ENCODE assay signal across 20 cellular contexts in the genomic region with DNA sequence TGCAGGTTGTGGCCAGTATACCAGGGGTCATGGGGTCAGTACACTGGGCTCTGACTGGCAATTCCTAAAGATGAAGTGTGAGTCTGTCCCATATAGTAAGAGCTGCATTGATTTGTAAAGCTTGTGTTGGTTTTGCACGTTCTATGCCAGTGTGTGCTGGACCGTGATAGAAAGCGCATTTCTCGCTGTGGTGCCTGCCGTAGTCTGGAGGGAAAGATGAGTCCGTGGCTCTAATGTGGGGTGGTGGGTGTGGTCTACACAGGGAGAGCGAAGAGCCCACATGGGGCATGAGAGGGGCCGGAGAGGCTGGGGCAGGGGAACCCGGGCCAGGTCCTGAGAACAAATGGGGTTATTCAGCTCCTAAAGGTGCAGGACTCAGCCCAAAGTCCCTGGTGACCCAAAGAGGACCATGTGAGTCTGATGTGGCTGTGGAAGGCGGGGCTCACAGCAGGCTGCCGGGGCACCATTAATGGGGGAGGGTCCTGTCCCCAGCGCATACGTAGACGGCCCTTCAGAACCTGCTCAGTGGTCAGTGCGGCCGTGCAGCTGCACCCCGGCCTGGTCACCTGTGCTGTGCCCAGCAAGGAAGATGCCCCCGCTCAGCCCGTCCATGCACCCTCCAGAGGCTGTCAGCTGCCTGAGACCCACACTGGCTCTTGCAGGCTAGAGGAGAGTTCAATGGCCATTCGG. TPM values are rescaled to one million over a fixed set of nuclear protein-coding genes. Genes with fewer than 3 reads are reported as not detected.
A peak's percentile ranks its signal among the peaks of the same experiment; 100 is the strongest.
DNase-seq lines count a peak whose midpoint lies in the region; ATAC-seq and TF ChIP-seq lines count a peak whose summit lies in the region.
"Had no signal": no experiment of that assay in that cellular context is flagged by ENCODE, and none has a peak within 500 bp of the region (broad histone marks: within the 10 kb centered on the region; RNA-seq: fewer than 3 reads in every experiment).

No MANE protein-coding gene starts in this region.

- H3K4me3 Mint-ChIP-seq in activated CD4-positive, alpha-beta T cell treated with anti-CD3 and anti-CD28 coated beads, Interleukin-2, amount 10 ng/mL, durations not matched to agents 24 days and 14 days: no peak overlapping the region

- peaks cover 3% of the 10 kb centered on the region for H3K27me3 Mint-ChIP-seq in activated CD4-positive, alpha-beta T cell treated with anti-CD3 and anti-CD28 coated beads, Interleukin-2, amount 10 ng/mL, durations not matched to agents 24 days and 14 days

- WGBS in sigmoid colon, 2 donors: 93 to 95% methylated on average over 20 of the region's 20 CpGs

- H3K4me1 ChIP-seq in RWPE2 (ENCODE audit: insufficient read depth, poor library complexity, severe bottlenecking) (peaks cover 5% of the 10 kb centered on the region), right atrium auricular region (peaks cover 0 to 18% of the 10 kb centered on the region in 2 donors), sigmoid colon (peaks cover 0 to 8% (median 4%) of the 10 kb centered on the region in 4 donors), foreskin keratinocyte (no peaks in the 10 kb centered on the region)

- H3K4me3 ChIP-seq in RWPE2 (ENCODE audit: severe bottlenecking) (no peak overlapping the region), right atrium auricular region (no peak overlapping the region), sigmoid colon (no peak overlapping the region)
- H3K4me3 ChIP-seq: GM12878, K562, left lung had no signal

- ATAC-seq in RWPE2 (ENCODE audit: low read depth) (no peak), foreskin keratinocyte (no peak)
- ATAC-seq: GM12878, K562, left lung had no signal

- H3K27ac ChIP-seq in RWPE2 (ENCODE audit: poor library complexity, severe bottlenecking) (no peak overlapping the region), right atrium auricular region (no peak overlapping the region), sigmoid colon (no peak overlapping the region), foreskin keratinocyte (no peak overlapping the region)
- H3K27ac ChIP-seq: HL-60, left lung had no signal

- no peaks in the 10 kb centered on the region for H3K36me3 Mint-ChIP-seq in activated CD4-positive, alpha-beta T cell treated with anti-CD3 and anti-CD28 coated beads, Interleukin-2, amount 10 ng/mL, durations not matched to agents 24 days and 14 days (ENCODE audit: low read depth)

- no peaks in the 10 kb centered on the region for H3K9me3 Mint-ChIP-seq in activated CD4-positive, alpha-beta T cell treated with anti-CD3 and anti-CD28 coated beads, Interleukin-2, amount 10 ng/mL, durations not matched to agents 24 days and 14 days

- H3K4me1 Mint-ChIP-seq in activated CD4-positive, alpha-beta T cell treated with anti-CD3 and anti-CD28 coated beads, Interleukin-2, amount 10 ng/mL, durations not matched to agents 24 days and 14 days: peaks cover 4% of the 10 kb centered on the region

- TF ChIP-seq POLR2A in sigmoid colon (IDR thresholded peaks at IDR 0.05): no peak

- H3K27ac Mint-ChIP-seq in activated CD4-positive, alpha-beta T cell treated with anti-CD3 and anti-CD28 coated beads, Interleukin-2, amount 10 ng/mL, durations not matched to agents 24 days and 14 days: peak overlapping the region; percentile 17

- TF ChIP-seq EP300 in sigmoid colon (IDR thresholded peaks at IDR 0.05): no peak

- TF ChIP-seq CTCF in RWPE2 (IDR thresholded peaks at IDR 0.05; ENCODE audit: poor library complexity, severe bottlenecking) (no peak), right atrium auricular region (IDR thresholded peaks at IDR 0.05) (no peak), sigmoid colon (IDR thresholded peaks at IDR 0.05) (no peak), foreskin keratinocyte (conservative IDR thresholded peaks at IDR 0.05) (no peak)

- H3K36me3 ChIP-seq in RWPE2 (ENCODE audit: low read depth): no peaks in the 10 kb centered on the region
- H3K36me3 ChIP-seq in right atrium auricular region: no peaks in the 10 kb centered on the region
- no peaks in the 10 kb centered on the region for H3K36me3 ChIP-seq in sigmoid colon
- H3K36me3 ChIP-seq: left lung had no signal

- DNase-seq in activated CD4-positive, alpha-beta T cell treated with anti-CD3 and anti-CD28 coated beads, Interleukin-2, amount 10 ng/mL, durations not matched to agents 24 days and 14 days: no peak
- DNase-seq in activated CD4-positive, alpha-beta T cell treated with anti-CD3 and anti-CD28 coated beads for 48 hours: no peak
- DNase-seq in RWPE2 (ENCODE audit: low spot score) (peak; percentile 67), right atrium auricular region (ENCODE audit: low spot score) (peak; percentile 52), sigmoid colon (peak; percentile 46), foreskin keratinocyte (no peak), DMS 273 (lab: John Stamatoyannopoulos, UW; ENCODE audit: unreplicated experiment) (no peak), RKO (ENCODE audit: low spot score) (no peak)
- DNase-seq: activated gamma-delta T cell treated with Interleukin-2 at 50 U/mL for 16 hours; DMS 273 treated with DMSO at 0.1 percent for 48 hours; foreskin melanocyte; MV-4-11; NCI-H1930; NCI-H446; stimulated activated CD4-positive, alpha-beta T cell treated with anti-CD3 and anti-CD28 coated beads, Interleukin-2, amount 100 ng/mL, for 48 hours; T-helper 1 cell had no signal

- no peaks in the 10 kb centered on the region for H3K27me3 ChIP-seq in RWPE2 (ENCODE audit: insufficient read depth, poor library complexity, severe bottlenecking)
- H3K27me3 ChIP-seq in right atrium auricular region: no peaks in the 10 kb centered on the region
- H3K27me3 ChIP-seq in sigmoid colon: no peaks in the 10 kb centered on the region
- peaks cover 8% of the 10 kb centered on the region for H3K27me3 ChIP-seq in foreskin keratinocyte
- H3K27me3 ChIP-seq: left lung had no signal

- intact Hi-C loops in activated CD4-positive, alpha-beta T cell treated with anti-CD3 and anti-CD28 coated beads, Interleukin-2, amount 10 ng/mL, durations not matched to agents 24 days and 14 days (cut with micrococcal nuclease): no loop called here
- intact Hi-C loops in sigmoid colon (cut with DNase I): loop anchor here (10.0 kb wide), 1 partner anchor 184 kb away; no protein-coding TSS in a partner anchor

- H3K9me3 ChIP-seq in RWPE2 (ENCODE audit: severe bottlenecking) (no peaks in the 10 kb centered on the region), right atrium auricular region (no peaks in the 10 kb centered on the region), sigmoid colon (no peaks in the 10 kb centered on the region)
- H3K9me3 ChIP-seq: left lung had no signal

RNA-seq across cellular contexts. Expression of gene METRNL, which starts 20.8 kb away (rescaled TPM):
- 19.6 and 22.3 TPM in 2 replicates for total RNA-seq in activated CD4-positive, alpha-beta T cell treated with anti-CD3 and anti-CD28 coated beads, Interleukin-2, amount 10 ng/mL, durations not matched to agents 24 days and 14 days
- total RNA-seq in right atrium auricular region (100 to 1,000 TPM in 1 of 2 donors, 10 to 100 TPM in 1; 62.9 to 104 TPM), sigmoid colon (10 to 100 TPM; 26.8 to 53.6 (median 29.8) TPM), foreskin keratinocyte (1.4 and 2.0 TPM in 2 replicates)
- polyA plus RNA-seq in sigmoid colon (100 to 1,000 TPM in 1 of 3 donors, 10 to 100 TPM in 2; 93.1 to 116 (median 99.6) TPM), foreskin keratinocyte (2.0 and 3.6 TPM in 2 replicates)

Comparison
In these comparisons a context has a peak if more than half of its experiments do, and no peak if none do; other contexts are left out.
1. DNase-seq: peak in RWPE2 (single experiment), right atrium auricular region (single experiment) and sigmoid colon (single experiment); none in activated CD4-positive, alpha-beta T cell treated with anti-CD3 and anti-CD28 coated beads, Interleukin-2, amount 10 ng/mL, durations not matched to agents 24 days and 14 days (single experiment), activated CD4-positive, alpha-beta T cell treated with anti-CD3 and anti-CD28 coated beads for 48 hours (single experiment), foreskin keratinocyte (0 of 2), DMS 273 (single experiment) and RKO (single experiment).